28 cellular contexts compared by ENCODE assay signal in genomic region chr1:64290420-64290819, GRCh38.
"Had no signal": no experiment of that assay in that cellular context is flagged by ENCODE, and none has a peak within 500 bp of the region (broad histone marks: within the 10 kb centered on the region; RNA-seq: fewer than 3 reads in every experiment).

No MANE protein-coding gene starts in this region.

- H3K27ac Mint-ChIP-seq: stimulated activated effector memory CD8-positive, alpha-beta T cell treated with anti-CD3 and anti-CD28 coated beads, Interleukin-12 subunit alpha, Interleukin-12 subunit beta, amount 100 ng/mL, for 72 hours; stimulated activated naive B cell treated with anti-CD40 and anti-IgM and Interleukin-4, amounts not matched to agents 10 μg/mL and 1 μg/mL and 100 μg/mL, for 72 hours; stimulated activated naive CD8-positive, alpha-beta T cell treated with anti-CD3 and anti-CD28 coated beads, Interleukin-15, amount 100 ng/mL, for 72 hours; stimulated activated naive CD8-positive, alpha-beta T cell treated with anti-CD3 and anti-CD28 coated beads, Interleukin-15, Interleukin-2, amounts not matched to agents 100 ng/mL and 50 ng/mL, for 24 hours; type B pancreatic cell had no signal

- H3K27ac ChIP-seq: stomach, suprapubic skin, testis, thoracic aorta, thyroid gland, tibial artery, tibial nerve, transverse colon, upper lobe of left lung, upper lobe of right lung, uterus, vagina had no signal

- FAIRE-seq: urothelium cell line had no signal

- H3K27me3 Mint-ChIP-seq: type B pancreatic cell had no signal

- H3K4me1 ChIP-seq: stomach, suprapubic skin, testis, thyroid gland, tibial artery, tibial nerve, transverse colon, upper lobe of left lung, upper lobe of right lung, uterus had no signal

- H3K36me3 Mint-ChIP-seq: stimulated activated effector memory CD8-positive, alpha-beta T cell treated with anti-CD3 and anti-CD28 coated beads, Interleukin-12 subunit alpha, Interleukin-12 subunit beta, amount 100 ng/mL, for 72 hours; stimulated activated naive B cell treated with anti-CD40 and anti-IgM and Interleukin-4, amounts not matched to agents 10 μg/mL and 1 μg/mL and 100 μg/mL, for 72 hours; type B pancreatic cell had no signal

- DNase-seq: stimulated activated CD4-positive, alpha-beta T cell treated with anti-CD3 and anti-CD28 coated beads, Interleukin-2, amount 100 ng/mL, for 48 hours; stimulated activated CD4-positive, alpha-beta T cell treated with anti-CD3 and anti-CD28 coated beads, Interleukin-4, amount 100 ng/mL, for 1 hour; stimulated activated CD4-positive, alpha-beta T cell treated with anti-CD3 and anti-CD28 coated beads, Interleukin-4, amount 100 ng/mL, for 24 hours; stimulated activated CD4-positive, alpha-beta T cell treated with anti-CD3 and anti-CD28 coated beads, Interleukin-4, amount 100 ng/mL, for 4 hours; stimulated activated CD8-positive, alpha-beta memory T cell treated with anti-CD3 and anti-CD28 coated beads, Interleukin-4, amount 100 ng/mL, for 48 hours; stimulated activated naive B cell treated with anti-CD40 and anti-IgM and Interleukin-4, amounts not matched to agents 10 μg/mL and 1 μg/mL and 100 μg/mL, for 72 hours; stimulated activated naive CD4-positive, alpha-beta T cell; stimulated activated naive CD4-positive, alpha-beta T cell treated with Interleukin-2 at 50 U/mL for 16 hours; stimulated activated naive CD8-positive, alpha-beta T cell treated with anti-CD3 and anti-CD28 coated beads, Interleukin-15, amount 100 ng/mL, for 72 hours; stimulated activated naive CD8-positive, alpha-beta T cell treated with anti-CD3 and anti-CD28 coated beads, Interleukin-15, Interleukin-2, amounts not matched to agents 100 U/mL and 50 U/mL, for 24 hours; stomach; substantia nigra; testis; thyroid gland; tibial artery; transverse colon; trophoblast cell; upper lobe of left lung; upper lobe of right lung; uterus had no signal

- H3K4me3 ChIP-seq: stomach, suprapubic skin, testis, thoracic aorta, thyroid gland, tibial artery, tibial nerve, transverse colon, upper lobe of left lung, upper lobe of right lung, uterus, vagina had no signal

- H3K9me3 ChIP-seq: suprapubic skin, testis, thoracic aorta, thyroid gland, tibial artery, tibial nerve, transverse colon, upper lobe of left lung, upper lobe of right lung, uterus, vagina had no signal

- H3K9me3 Mint-ChIP-seq: stimulated activated effector memory CD8-positive, alpha-beta T cell treated with anti-CD3 and anti-CD28 coated beads, Interleukin-12 subunit alpha, Interleukin-12 subunit beta, amount 100 ng/mL, for 72 hours; stimulated activated naive CD8-positive, alpha-beta T cell treated with anti-CD3 and anti-CD28 coated beads, Interleukin-15, amount 100 ng/mL, for 72 hours; stimulated activated naive CD8-positive, alpha-beta T cell treated with anti-CD3 and anti-CD28 coated beads, Interleukin-15, Interleukin-2, amounts not matched to agents 100 ng/mL and 50 ng/mL, for 24 hours; type B pancreatic cell had no signal

- H3K4me1 Mint-ChIP-seq: stimulated activated effector memory CD8-positive, alpha-beta T cell treated with anti-CD3 and anti-CD28 coated beads, Interleukin-12 subunit alpha, Interleukin-12 subunit beta, amount 100 ng/mL, for 72 hours; stimulated activated naive CD8-positive, alpha-beta T cell treated with anti-CD3 and anti-CD28 coated beads, Interleukin-15, amount 100 ng/mL, for 72 hours had no signal

- H3K4me3 Mint-ChIP-seq: stimulated activated effector memory CD8-positive, alpha-beta T cell treated with anti-CD3 and anti-CD28 coated beads, Interleukin-12 subunit alpha, Interleukin-12 subunit beta, amount 100 ng/mL, for 72 hours; stimulated activated naive B cell treated with anti-CD40 and anti-IgM and Interleukin-4, amounts not matched to agents 10 μg/mL and 1 μg/mL and 100 μg/mL, for 72 hours; stimulated activated naive CD8-positive, alpha-beta T cell treated with anti-CD3 and anti-CD28 coated beads, Interleukin-15, amount 100 ng/mL, for 72 hours; stimulated activated naive CD8-positive, alpha-beta T cell treated with anti-CD3 and anti-CD28 coated beads, Interleukin-15, Interleukin-2, amounts not matched to agents 100 ng/mL and 50 ng/mL, for 24 hours; type B pancreatic cell had no signal

- ATAC-seq: stimulated activated effector memory CD8-positive, alpha-beta T cell treated with anti-CD3 and anti-CD28 coated beads, Interleukin-12 subunit alpha, Interleukin-12 subunit beta, amount 100 ng/mL, for 72 hours; stimulated activated naive B cell treated with anti-CD40 and anti-IgM and Interleukin-4, amounts not matched to agents 10 μg/mL and 1 μg/mL and 100 μg/mL, for 72 hours; stimulated activated naive CD8-positive, alpha-beta T cell treated with anti-CD3 and anti-CD28 coated beads, Interleukin-15, amount 100 ng/mL, for 72 hours; stimulated activated naive CD8-positive, alpha-beta T cell treated with anti-CD3 and anti-CD28 coated beads, Interleukin-15, Interleukin-2, amounts not matched to agents 100 U/mL and 50 U/mL, for 24 hours; upper lobe of right lung had no signal

- H3K36me3 ChIP-seq: stomach, suprapubic skin, thoracic aorta, thyroid gland, tibial artery, tibial nerve, transverse colon, upper lobe of left lung, upper lobe of right lung, uterus, vagina had no signal

- H3K27me3 ChIP-seq: stomach, suprapubic skin, testis, thyroid gland, tibial nerve, transverse colon, upper lobe of left lung, uterus, vagina had no signal
